ENCODE assay signal across 8 cellular contexts in genomic region chr2:239274391-239275001, GRCh38.
DNase-seq lines count a peak whose midpoint lies in the region; ATAC-seq and TF ChIP-seq lines count a peak whose summit lies in the region.

No MANE protein-coding gene starts in this region.

- H3K4me3 ChIP-seq in Peyer's patch = peak overlapping the region; percentile 7 to 37 (median 29)
- H3K4me3 ChIP-seq in mucosa of descending colon = no peak overlapping the region
- H3K4me3 ChIP-seq in aorta (ENCODE audit: low read length in 2 of 2) = no peak overlapping the region

- TF ChIP-seq CTCF in Peyer's patch (IDR thresholded peaks at IDR 0.05) (no peak), mucosa of descending colon (IDR thresholded peaks at IDR 0.05) (no peak)

- 89 to 91% methylated on average over 15 of the region's 15 CpGs for WGBS in aorta, 2 donors

- DNase-seq in Daoy (ENCODE audit: low read depth) (peak; percentile 79), Peyer's patch (peak in 2 of 3 donors; percentile 48 to 64), mucosa of descending colon (peak in 2 of 3 donors; percentile 42 to 60), aorta (peak in 1 of 2 donors; percentile 82), COLO668 (lab: John Stamatoyannopoulos, UW; ENCODE audit: unreplicated experiment) (no peak)

- TF ChIP-seq POLR2A in Peyer's patch (IDR thresholded peaks at IDR 0.05) = no peak

- no peaks in the 10 kb centered on the region for H3K27me3 ChIP-seq in Peyer's patch
- H3K27me3 ChIP-seq in aorta (ENCODE audit: control insufficient read depth in 1 of 2, insufficient read depth in 2 of 2, low read length in 1 of 2) = no peaks in the 10 kb centered on the region

- H3K4me1 ChIP-seq in Peyer's patch = peaks cover 0 to 28% (median 11%) of the 10 kb centered on the region in 4 donors
- peaks cover 12% of the 10 kb centered on the region for H3K4me1 ChIP-seq in mucosa of descending colon (ENCODE audit: low read depth)
- no peaks in the 10 kb centered on the region for H3K4me1 ChIP-seq in aorta (ENCODE audit: control insufficient read depth in 1 of 2, insufficient read depth in 2 of 2, low read length in 2 of 2)

- H3K27ac ChIP-seq in Peyer's patch (peak overlapping the region; percentile 45 to 78 (median 73)), cingulate gyrus (ENCODE audit: low read depth, low read length) (peak overlapping the region; percentile 84), aorta (ENCODE audit: low read depth in 1 of 2, low read length in 2 of 2) (no peak overlapping the region)

- intact Hi-C loops in mucosa of descending colon (cut with DNase I, micrococcal nuclease) (no loop called here), aorta (cut with DNase I) (loop anchor here in 1 of 2 donors (2.0 kb wide), 1 partner anchor 22 kb away; no protein-coding TSS in a partner anchor)

- H3K9me3 ChIP-seq in Peyer's patch (no peaks in the 10 kb centered on the region), mucosa of descending colon (no peaks in the 10 kb centered on the region), aorta (ENCODE audit: control insufficient read depth, low read length) (no peaks in the 10 kb centered on the region)

- ATAC-seq in mucosa of descending colon (peak; percentile 44), aorta (ENCODE audit: low FRiP score) (peak; percentile 13), GM19328 (IDR thresholded peaks at IDR 0.05; ENCODE audit: unreplicated experiment) (no peak), GM18519 (IDR thresholded peaks at IDR 0.05; ENCODE audit: low FRiP score, unreplicated experiment) (no peak)

- no peaks in the 10 kb centered on the region for H3K36me3 ChIP-seq in Peyer's patch
- no peaks in the 10 kb centered on the region for H3K36me3 ChIP-seq in mucosa of descending colon (ENCODE audit: low read depth)
- no peaks in the 10 kb centered on the region for H3K36me3 ChIP-seq in aorta (ENCODE audit: control insufficient read depth in 1 of 2, insufficient read depth in 2 of 2, low read length in 1 of 2)

Comparison
In these comparisons a context has a peak if more than half of its experiments do, and no peak if none do; other contexts are left out.
1. H3K27ac ChIP-seq: peak in Peyer's patch (4 of 4) and cingulate gyrus (single experiment); none in aorta (0 of 2).
2. H3K4me3 ChIP-seq: peak in Peyer's patch (4 of 4); none in mucosa of descending colon (single experiment) and aorta (0 of 2).
3. ATAC-seq: peak in mucosa of descending colon (single experiment) and aorta (single experiment); none in GM19328 (single experiment) and GM18519 (single experiment).